1 cellular context compared by ENCODE assay signal in genomic region chr7:157011333-157012112, GRCh38.
TF ChIP-seq lines count a peak whose summit lies in the region.

No MANE protein-coding gene starts in this region.

TF ChIP-seq in H1, 55 proteins besides CTCF, POLR2A, EP300 and RAD21 (continued from another document):
- TF ChIP-seq MAX (IDR thresholded peaks at IDR 0.05) (peak; percentile 80), SUZ12 (IDR thresholded peaks at IDR 0.05; ENCODE audit: low read length) (peak; percentile 98), GTF2F1 (IDR thresholded peaks at IDR 0.05; ENCODE audit: borderline replicate concordance, low read depth, low read length) (no peak), SP1 (IDR thresholded peaks at IDR 0.05; ENCODE audit: low read depth, low read length) (peak; percentile 38; the same call in 1 of the 2 replicates), RNF2 (IDR thresholded peaks at IDR 0.05; ENCODE audit: borderline replicate concordance, low read depth, low read length, missing control alignments, poor library complexity, severe bottlenecking) (peak; percentile 67), E2F6 (IDR thresholded peaks at IDR 0.05) (peak; percentile 14; the same call in 1 of the 2 replicates), EZH2 (IDR thresholded peaks at IDR 0.05; ENCODE audit: low read depth, low read length, severe bottlenecking) (peak; percentile 98), CHD2 (IDR thresholded peaks at IDR 0.05; ENCODE audit: low read length) (no peak), CREB1 (IDR thresholded peaks at IDR 0.05) (no peak), CBX8 (IDR thresholded peaks at IDR 0.05; ENCODE audit: borderline replicate concordance, low read depth, low read length) (peak; percentile 67; the same call in 1 of the 2 replicates), USF2 (IDR thresholded peaks at IDR 0.05; ENCODE audit: low read length) (no peak), CTBP2 (IDR thresholded peaks at IDR 0.05; ENCODE audit: borderline replicate concordance, insufficient read depth, insufficient read length, low read length) (no peak), POLR2AphosphoS5 (IDR thresholded peaks at IDR 0.05; ENCODE audit: low read depth, low read length) (no peak), NRF1 (IDR thresholded peaks at IDR 0.05; ENCODE audit: low read depth, low read length) (no peak), ZNF274 (IDR thresholded peaks at IDR 0.05; ENCODE audit: borderline replicate concordance, extremely low read depth, low read length) (no peak), HDAC2 (IDR thresholded peaks at IDR 0.05; ENCODE audit: borderline replicate concordance in 1 of 2, low read depth in 2 of 2, low read length in 2 of 2) (no peak), YY1 (IDR thresholded peaks at IDR 0.05; ENCODE audit: low read depth, low read length) (peak; percentile 71; the same call in 1 of the 2 replicates), TBP (IDR thresholded peaks at IDR 0.05; ENCODE audit: low read depth, low read length) (no peak), SIRT6 (IDR thresholded peaks at IDR 0.05; ENCODE audit: low read length) (no peak), EGR1 (IDR thresholded peaks at IDR 0.05; ENCODE audit: borderline replicate concordance, low read depth, low read length) (no peak), KDM4A (IDR thresholded peaks at IDR 0.05; ENCODE audit: low read depth, low read length, severe bottlenecking) (no peak)
